Comparison of ENCODE assay signal across 1 cellular context in the genomic region with DNA sequence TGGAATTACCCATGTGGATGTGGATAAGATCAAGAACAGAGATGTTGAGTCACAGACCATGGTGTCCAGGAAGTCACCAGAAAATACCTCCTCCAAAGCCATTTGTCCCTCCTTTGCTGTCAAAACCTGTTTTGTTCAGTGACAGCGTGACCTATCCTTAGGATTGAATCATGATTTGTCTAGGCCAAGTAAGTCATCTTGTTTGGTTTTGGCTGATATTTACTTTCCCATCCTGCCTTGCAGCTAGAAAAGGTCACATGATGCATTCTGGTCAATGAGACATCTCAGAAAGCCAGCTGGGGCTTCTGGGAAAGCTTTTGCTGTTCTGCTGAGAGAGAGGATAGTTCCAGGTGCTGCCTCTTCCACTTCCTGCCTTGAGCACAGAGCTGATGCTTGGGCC.
TF ChIP-seq lines count a peak whose summit lies in the region.

No MANE protein-coding gene starts in this region.

TF ChIP-seq in GM12878, 131 proteins besides CTCF, POLR2A, EP300 and RAD21 (continued from another document):
- no peak for TF ChIP-seq HCFC1 (IDR thresholded peaks at IDR 0.05; ENCODE audit: low read length)
- no peak for TF ChIP-seq CHD1 (IDR thresholded peaks at IDR 0.05; ENCODE audit: low read depth, low read length)
- no peak for TF ChIP-seq SMARCA5 (IDR thresholded peaks at IDR 0.05)
- no peak for TF ChIP-seq MTA3 (IDR thresholded peaks at IDR 0.05; ENCODE audit: borderline replicate concordance, low read length)
- no peak for TF ChIP-seq KLF5 (IDR thresholded peaks at IDR 0.05; ENCODE audit: partially characterized antibody)
- TF ChIP-seq ZNF207 (IDR thresholded peaks at IDR 0.05; ENCODE audit: borderline replicate concordance) = no peak
- TF ChIP-seq ZZZ3 (IDR thresholded peaks at IDR 0.05; ENCODE audit: control insufficient read depth, insufficient read length, low read depth) = no peak
- TF ChIP-seq BACH1 (IDR thresholded peaks at IDR 0.05; ENCODE audit: borderline replicate concordance) = no peak
- TF ChIP-seq, protein P1, sequence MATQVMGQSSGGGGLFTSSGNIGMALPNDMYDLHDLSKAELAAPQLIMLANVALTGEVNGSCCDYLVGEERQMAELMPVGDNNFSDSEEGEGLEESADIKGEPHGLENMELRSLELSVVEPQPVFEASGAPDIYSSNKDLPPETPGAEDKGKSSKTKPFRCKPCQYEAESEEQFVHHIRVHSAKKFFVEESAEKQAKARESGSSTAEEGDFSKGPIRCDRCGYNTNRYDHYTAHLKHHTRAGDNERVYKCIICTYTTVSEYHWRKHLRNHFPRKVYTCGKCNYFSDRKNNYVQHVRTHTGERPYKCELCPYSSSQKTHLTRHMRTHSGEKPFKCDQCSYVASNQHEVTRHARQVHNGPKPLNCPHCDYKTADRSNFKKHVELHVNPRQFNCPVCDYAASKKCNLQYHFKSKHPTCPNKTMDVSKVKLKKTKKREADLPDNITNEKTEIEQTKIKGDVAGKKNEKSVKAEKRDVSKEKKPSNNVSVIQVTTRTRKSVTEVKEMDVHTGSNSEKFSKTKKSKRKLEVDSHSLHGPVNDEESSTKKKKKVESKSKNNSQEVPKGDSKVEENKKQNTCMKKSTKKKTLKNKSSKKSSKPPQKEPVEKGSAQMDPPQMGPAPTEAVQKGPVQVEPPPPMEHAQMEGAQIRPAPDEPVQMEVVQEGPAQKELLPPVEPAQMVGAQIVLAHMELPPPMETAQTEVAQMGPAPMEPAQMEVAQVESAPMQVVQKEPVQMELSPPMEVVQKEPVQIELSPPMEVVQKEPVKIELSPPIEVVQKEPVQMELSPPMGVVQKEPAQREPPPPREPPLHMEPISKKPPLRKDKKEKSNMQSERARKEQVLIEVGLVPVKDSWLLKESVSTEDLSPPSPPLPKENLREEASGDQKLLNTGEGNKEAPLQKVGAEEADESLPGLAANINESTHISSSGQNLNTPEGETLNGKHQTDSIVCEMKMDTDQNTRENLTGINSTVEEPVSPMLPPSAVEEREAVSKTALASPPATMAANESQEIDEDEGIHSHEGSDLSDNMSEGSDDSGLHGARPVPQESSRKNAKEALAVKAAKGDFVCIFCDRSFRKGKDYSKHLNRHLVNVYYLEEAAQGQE (IDR thresholded peaks at IDR 0.05; ENCODE audit: low read depth, low read length) = no peak
- no peak for TF ChIP-seq BRCA1 (IDR thresholded peaks at IDR 0.05; ENCODE audit: low read depth, low read length)
- no peak for TF ChIP-seq RBBP5 (conservative IDR thresholded peaks at IDR 0.05)
- TF ChIP-seq CHD4 (IDR thresholded peaks at IDR 0.05) = no peak
- TF ChIP-seq, protein P2, sequence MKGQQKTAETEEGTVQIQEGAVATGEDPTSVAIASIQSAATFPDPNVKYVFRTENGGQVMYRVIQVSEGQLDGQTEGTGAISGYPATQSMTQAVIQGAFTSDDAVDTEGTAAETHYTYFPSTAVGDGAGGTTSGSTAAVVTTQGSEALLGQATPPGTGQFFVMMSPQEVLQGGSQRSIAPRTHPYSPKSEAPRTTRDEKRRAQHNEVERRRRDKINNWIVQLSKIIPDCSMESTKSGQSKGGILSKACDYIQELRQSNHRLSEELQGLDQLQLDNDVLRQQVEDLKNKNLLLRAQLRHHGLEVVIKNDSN (IDR thresholded peaks at IDR 0.05; ENCODE audit: borderline replicate concordance, extremely low read length, insufficient read depth, low read depth, low read length) = no peak
- TF ChIP-seq, protein P3, sequence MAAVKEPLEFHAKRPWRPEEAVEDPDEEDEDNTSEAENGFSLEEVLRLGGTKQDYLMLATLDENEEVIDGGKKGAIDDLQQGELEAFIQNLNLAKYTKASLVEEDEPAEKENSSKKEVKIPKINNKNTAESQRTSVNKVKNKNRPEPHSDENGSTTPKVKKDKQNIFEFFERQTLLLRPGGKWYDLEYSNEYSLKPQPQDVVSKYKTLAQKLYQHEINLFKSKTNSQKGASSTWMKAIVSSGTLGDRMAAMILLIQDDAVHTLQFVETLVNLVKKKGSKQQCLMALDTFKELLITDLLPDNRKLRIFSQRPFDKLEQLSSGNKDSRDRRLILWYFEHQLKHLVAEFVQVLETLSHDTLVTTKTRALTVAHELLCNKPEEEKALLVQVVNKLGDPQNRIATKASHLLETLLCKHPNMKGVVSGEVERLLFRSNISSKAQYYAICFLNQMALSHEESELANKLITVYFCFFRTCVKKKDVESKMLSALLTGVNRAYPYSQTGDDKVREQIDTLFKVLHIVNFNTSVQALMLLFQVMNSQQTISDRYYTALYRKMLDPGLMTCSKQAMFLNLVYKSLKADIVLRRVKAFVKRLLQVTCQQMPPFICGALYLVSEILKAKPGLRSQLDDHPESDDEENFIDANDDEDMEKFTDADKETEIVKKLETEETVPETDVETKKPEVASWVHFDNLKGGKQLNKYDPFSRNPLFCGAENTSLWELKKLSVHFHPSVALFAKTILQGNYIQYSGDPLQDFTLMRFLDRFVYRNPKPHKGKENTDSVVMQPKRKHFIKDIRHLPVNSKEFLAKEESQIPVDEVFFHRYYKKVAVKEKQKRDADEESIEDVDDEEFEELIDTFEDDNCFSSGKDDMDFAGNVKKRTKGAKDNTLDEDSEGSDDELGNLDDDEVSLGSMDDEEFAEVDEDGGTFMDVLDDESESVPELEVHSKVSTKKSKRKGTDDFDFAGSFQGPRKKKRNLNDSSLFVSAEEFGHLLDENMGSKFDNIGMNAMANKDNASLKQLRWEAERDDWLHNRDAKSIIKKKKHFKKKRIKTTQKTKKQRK (IDR thresholded peaks at IDR 0.05; ENCODE audit: low read depth, low read length) = no peak
- TF ChIP-seq TCF12 (IDR thresholded peaks at IDR 0.05; ENCODE audit: low read depth, low read length) = no peak
- TF ChIP-seq LARP7 (IDR thresholded peaks at IDR 0.05) = no peak
- TF ChIP-seq TCF7 (IDR thresholded peaks at IDR 0.05; ENCODE audit: borderline replicate concordance) = no peak
